Comparison of ENCODE assay signal across 8 cellular contexts in genomic region chr16:2467301-2468141, GRCh38. TPM values are rescaled to one million over a fixed set of nuclear protein-coding genes. Genes with fewer than 3 reads are reported as not detected.
DNase-seq lines count a peak whose midpoint lies in the region; ATAC-seq and TF ChIP-seq lines count a peak whose summit lies in the region.

No MANE protein-coding gene starts in this region.

- ATAC-seq in memory B cell (ENCODE audit: low read depth) (peak; percentile 51), upper lobe of right lung (peak; percentile 68), HG03442 (IDR thresholded peaks at IDR 0.05; ENCODE audit: unreplicated experiment) (no peak)

- peaks cover 24% of the 10 kb centered on the region for H3K27me3 ChIP-seq in endodermal cell (ENCODE audit: control insufficient read depth, insufficient read depth, low read length, poor library complexity, severe bottlenecking)
- H3K27me3 ChIP-seq in upper lobe of right lung = peaks cover 38% of the 10 kb centered on the region

- H3K36me3 Mint-ChIP-seq in endodermal cell (ENCODE audit: low read depth) (peaks cover 6% of the 10 kb centered on the region), memory B cell (no peaks in the 10 kb centered on the region)

- WGBS in endodermal cell (ENCODE audit: insufficient coverage in 1 of 2, insufficient read length in 1 of 2), 2 experiments = 16 to 31% methylated on average over 27 to 74 of the region's 74 CpGs

- no peaks in the 10 kb centered on the region for H3K9me3 ChIP-seq in ES-I3 (ENCODE audit: control insufficient read depth, insufficient read depth, low read length)
- H3K9me3 ChIP-seq in endodermal cell (ENCODE audit: control insufficient read depth, low read length) = no peaks in the 10 kb centered on the region
- H3K9me3 ChIP-seq in upper lobe of right lung = no peaks in the 10 kb centered on the region

- H3K4me3 ChIP-seq in endodermal cell (ENCODE audit: low read length) (peak overlapping the region; percentile 59), upper lobe of right lung (peak overlapping the region; percentile 42)

- H3K27ac Mint-ChIP-seq in endodermal cell (no peak overlapping the region), memory B cell (no peak overlapping the region)

- H3K9me3 Mint-ChIP-seq in endodermal cell (no peaks in the 10 kb centered on the region), memory B cell (no peaks in the 10 kb centered on the region)

- H3K4me3 Mint-ChIP-seq in endodermal cell (peak overlapping the region; percentile 56), memory B cell (no peak overlapping the region)

- H3K4me1 ChIP-seq in ES-I3 (ENCODE audit: insufficient read depth, low read length) (peaks cover 22% of the 10 kb centered on the region), endodermal cell (ENCODE audit: control insufficient read depth, insufficient read depth, low read length) (peaks cover 11% of the 10 kb centered on the region), upper lobe of right lung (peaks cover 33% of the 10 kb centered on the region)

- no peak overlapping the region for H3K27ac ChIP-seq in endodermal cell (ENCODE audit: low read depth, low read length)
- no peak overlapping the region for H3K27ac ChIP-seq in upper lobe of right lung

- H3K27me3 Mint-ChIP-seq in endodermal cell (ENCODE audit: insufficient read depth) (peaks cover 30% of the 10 kb centered on the region), memory B cell (peaks cover 11% of the 10 kb centered on the region)

- DNase-seq in LHCN-M2 (ENCODE audit: low read depth) = peak; percentile 75
- peak; percentile 69 to 84 for DNase-seq in SHP77 (lab: John Stamatoyannopoulos, UW)
- peak; percentile 84 for DNase-seq in endodermal cell
- peak in 1 of 2 donors; percentile 40 for DNase-seq in memory B cell (ENCODE audit: low spot score in 2 of 2)
- DNase-seq in upper lobe of right lung = peak; percentile 83
- DNase-seq in activated effector memory CD4-positive, alpha-beta T cell treated with anti-CD3 and anti-CD28 coated beads, Interleukin-2, amount 50 U/mL, for 16 hours = no peak

- TF ChIP-seq CTCF in endodermal cell (conservative IDR thresholded peaks at IDR 0.05) (peak; percentile 42), upper lobe of right lung (IDR thresholded peaks at IDR 0.05) (no peak)

- H3K9ac ChIP-seq in ES-I3 (ENCODE audit: low read depth, low read length) (peak overlapping the region; percentile 71), endodermal cell (ENCODE audit: extremely low read depth, low read length, poor library complexity, severe bottlenecking) (no peak overlapping the region)

- intact Hi-C loops in upper lobe of right lung (cut with DNase I) = no loop called here

- H3K36me3 ChIP-seq in ES-I3 (ENCODE audit: insufficient read depth, low read length) (no peaks in the 10 kb centered on the region; the same call in 1 of the 2 replicates), endodermal cell (ENCODE audit: control insufficient read depth, insufficient read depth, low read length) (no peaks in the 10 kb centered on the region), upper lobe of right lung (no peaks in the 10 kb centered on the region)

- H3K4me1 Mint-ChIP-seq in endodermal cell (peaks cover 4% of the 10 kb centered on the region), memory B cell (peaks cover 22% of the 10 kb centered on the region)

RNA-seq across cellular contexts. Expression of gene NTN3, which starts 3.6 kb away (rescaled TPM):
- 0.11 TPM in 1 of 2 replicates, not detected in the other for total RNA-seq in LHCN-M2 (2014; rRNA removed)
- 0.11 TPM for polyA plus RNA-seq in LHCN-M2 (2012)
- total RNA-seq in endodermal cell = under 1 TPM; 0.48 to 0.62 TPM
- 1.0 TPM for polyA plus RNA-seq in endodermal cell (2013, experiment 1 of 2)
- polyA plus RNA-seq in endodermal cell (2013, experiment 2 of 2) = 0.75 TPM
- not detected for total RNA-seq in upper lobe of right lung

RNA-seq across cellular contexts. Expression of gene TBC1D24, which starts 7.4 kb away (rescaled TPM):
- total RNA-seq in LHCN-M2 (2014; rRNA removed) (12.5 and 13.3 TPM in 2 replicates), endodermal cell (10 to 100 TPM; 15.7 to 19.4 TPM), upper lobe of right lung (43.7 TPM)
- polyA plus RNA-seq in LHCN-M2 (2012) = 5.4 TPM
- polyA plus RNA-seq in endodermal cell (2013, experiment 1 of 2) = 9.0 TPM
- polyA plus RNA-seq in endodermal cell (2013, experiment 2 of 2) = 9.4 TPM

RNA-seq across cellular contexts. Expression of gene TEDC2, which starts 7.6 kb away (rescaled TPM):
- total RNA-seq in LHCN-M2 (2014; rRNA removed) = 32.0 and 34.4 TPM in 2 replicates
- polyA plus RNA-seq in LHCN-M2 (2012) = 9.8 TPM
- total RNA-seq in endodermal cell = 10 to 100 TPM; 44.0 to 57.6 TPM
- polyA plus RNA-seq in endodermal cell (2013, experiment 1 of 2) = 32.9 TPM
- 28.1 TPM for polyA plus RNA-seq in endodermal cell (2013, experiment 2 of 2)
- not detected for total RNA-seq in upper lobe of right lung

RNA-seq across cellular contexts. Expression of gene CCNF, which starts 38.3 kb away (rescaled TPM):
- total RNA-seq in LHCN-M2 (2014; rRNA removed) = 33.5 and 34.6 TPM in 2 replicates
- polyA plus RNA-seq in LHCN-M2 (2012) = 10.0 TPM
- 10 to 100 TPM; 50.8 to 58.9 TPM for total RNA-seq in endodermal cell
- 35.3 TPM for polyA plus RNA-seq in endodermal cell (2013, experiment 1 of 2)
- polyA plus RNA-seq in endodermal cell (2013, experiment 2 of 2) = 35.1 TPM
- 3.6 TPM for total RNA-seq in upper lobe of right lung

RNA-seq across cellular contexts. Expression of gene ATP6V0C, which starts 46.2 kb away (rescaled TPM):
- total RNA-seq in LHCN-M2 (2014; rRNA removed) (31.9 and 42.3 TPM in 2 replicates), endodermal cell (100 to 1,000 TPM; 176 to 180 TPM), upper lobe of right lung (298 TPM)
- polyA plus RNA-seq in LHCN-M2 (2012) = 292 TPM
- 220 TPM for polyA plus RNA-seq in endodermal cell (2013, experiment 1 of 2)
- polyA plus RNA-seq in endodermal cell (2013, experiment 2 of 2) = 207 TPM

Comparison
In these comparisons a context has a peak if more than half of its experiments do, and no peak if none do; other contexts are left out.
1. RNA of gene TEDC2, which starts 7.6 kb away (total RNA-seq): 44.0 to 57.6 TPM in endodermal cell and 32.0 to 34.4 TPM in LHCN-M2; not detected in upper lobe of right lung (single experiment); every median in the first group is over 10 times any median in the second.